8 cellular contexts compared by ENCODE assay signal in genomic region chr10:24617771-24618396, GRCh38.
DNase-seq lines count a peak whose midpoint lies in the region; ATAC-seq, FAIRE-seq and TF ChIP-seq lines count a peak whose summit lies in the region.

No MANE protein-coding gene starts in this region.

- peak overlapping the region; percentile 37 for H3K4me3 Mint-ChIP-seq in activated T-helper 2 cell treated with anti-CD3 and anti-CD28 coated beads, Interferon-gamma antibody, Interleukin-2, Interleukin-4, amounts not matched to agents 10 μg/mL and 5 μg/mL and 100 μg/mL, durations not matched to agents 14 hours and 24 hours and 36 hours (ENCODE audit: low read depth)

- 45 to 54% methylated on average over 7 of the region's 7 CpGs for WGBS in gastroesophageal sphincter (ENCODE audit: low coverage in 1 of 2), 2 donors
- WGBS in prostate gland: 58% methylated on average over 7 of the region's 7 CpGs

- H2AFZ ChIP-seq in OCI-LY7 (ENCODE audit: low read length): no peak overlapping the region

- H3K9me3 ChIP-seq in OCI-LY7 (ENCODE audit: low read length) (no peaks in the 10 kb centered on the region), gastroesophageal sphincter (no peaks in the 10 kb centered on the region), prostate gland (no peaks in the 10 kb centered on the region)

- peak; percentile 61 for ATAC-seq in gastroesophageal sphincter

- no peaks in the 10 kb centered on the region for H3K79me2 ChIP-seq in OCI-LY7 (ENCODE audit: insufficient read depth, low read depth, low read length)

- CTCF ChIA-PET in OCI-LY7 (lab: Charles Lee; ENCODE audit: unreplicated experiment): no interaction called here

- peak overlapping the region; percentile 86 for H3K27ac Mint-ChIP-seq in activated T-helper 2 cell treated with anti-CD3 and anti-CD28 coated beads, Interferon-gamma antibody, Interleukin-2, Interleukin-4, amounts not matched to agents 10 μg/mL and 5 μg/mL and 100 μg/mL, durations not matched to agents 14 hours and 24 hours and 36 hours

- H3K27me3 ChIP-seq in gastroesophageal sphincter: no peaks in the 10 kb centered on the region
- H3K27me3 ChIP-seq in prostate gland (replicated peaks; ENCODE audit: insufficient read depth): no peaks in the 10 kb centered on the region

- POLR2A ChIA-PET in OCI-LY7 (lab: Charles Lee): interaction anchor here (0.7 to 1.0 kb wide), 2 partner anchors 19 to 592 kb away, joined by 3 read pairs; no protein-coding TSS in a partner anchor

- no TSS peak for BruUV-seq in OCI-LY7 (replicated peaks; lab: Mats Ljungman, UMichigan)

- no peaks in the 10 kb centered on the region for H3K27me3 Mint-ChIP-seq in activated T-helper 2 cell treated with anti-CD3 and anti-CD28 coated beads, Interferon-gamma antibody, Interleukin-2, Interleukin-4, amounts not matched to agents 10 μg/mL and 5 μg/mL and 100 μg/mL, durations not matched to agents 14 hours and 24 hours and 36 hours (ENCODE audit: low read depth)

- DNase-seq in D721Med (ENCODE audit: insufficient read length, low spot score): no peak
- peak; percentile 50 for DNase-seq in HCEC 1CT
- DNase-seq in OCI-LY7 (ENCODE audit: low spot score): peak; percentile 47
- peak; percentile 14 for DNase-seq in activated T-helper 2 cell treated with anti-CD3 and anti-CD28 coated beads, Interferon-gamma antibody, Interleukin-2, Interleukin-4, amounts not matched to agents 10 μg/mL and 5 μg/mL and 100 μg/mL, durations not matched to agents 14 hours and 24 hours and 36 hours (ENCODE audit: low spot score)
- DNase-seq in prostate gland (ENCODE audit: low spot score): peak; percentile 7
- DNase-seq in NCI-H510A treated with DMSO at 0.1 percent for 48 hours (lab: John Stamatoyannopoulos, UW): no peak
- DNase-seq in NCI-H2029 (lab: John Stamatoyannopoulos, UW): no peak

- H3K4me3 ChIP-seq in OCI-LY7 (ENCODE audit: low read depth, low read length, poor library complexity, severe bottlenecking): no peak overlapping the region
- no peak overlapping the region for H3K4me3 ChIP-seq in gastroesophageal sphincter
- H3K4me3 ChIP-seq in prostate gland: no peak overlapping the region

- H4K20me1 ChIP-seq in OCI-LY7 (ENCODE audit: insufficient read depth, low read length): no peaks in the 10 kb centered on the region

- H3K9me2 ChIP-seq in OCI-LY7 (ENCODE audit: insufficient read depth, low read length): no peaks in the 10 kb centered on the region

- no peak overlapping the region for H3K4me2 ChIP-seq in OCI-LY7 (ENCODE audit: low read length)

- TF ChIP-seq CTCF in D721Med (IDR thresholded peaks at IDR 0.05; ENCODE audit: insufficient read depth, missing control alignments) (peak; percentile 72), OCI-LY7 (conservative IDR thresholded peaks at IDR 0.05; ENCODE audit: low read length) (peak; percentile 94), gastroesophageal sphincter (IDR thresholded peaks at IDR 0.05) (peak; percentile 55 to 78 (median 66)), prostate gland (IDR thresholded peaks at IDR 0.05) (peak; percentile 21 to 72 (median 47))

- peaks cover 13% of the 10 kb centered on the region for H3K36me3 Mint-ChIP-seq in activated T-helper 2 cell treated with anti-CD3 and anti-CD28 coated beads, Interferon-gamma antibody, Interleukin-2, Interleukin-4, amounts not matched to agents 10 μg/mL and 5 μg/mL and 100 μg/mL, durations not matched to agents 14 hours and 24 hours and 36 hours (ENCODE audit: low read depth)

- H3K4me1 Mint-ChIP-seq in activated T-helper 2 cell treated with anti-CD3 and anti-CD28 coated beads, Interferon-gamma antibody, Interleukin-2, Interleukin-4, amounts not matched to agents 10 μg/mL and 5 μg/mL and 100 μg/mL, durations not matched to agents 14 hours and 24 hours and 36 hours (ENCODE audit: low read depth): peaks cover 32% of the 10 kb centered on the region

- no peak for FAIRE-seq in D721Med (lab: Jason Lieb, UNC)

- H3K4me1 ChIP-seq in OCI-LY7 (ENCODE audit: insufficient read depth, low read length, poor library complexity, severe bottlenecking): peaks cover 4% of the 10 kb centered on the region
- peaks cover 0 to 4% (median 0%) of the 10 kb centered on the region in 3 donors for H3K4me1 ChIP-seq in gastroesophageal sphincter
- no peaks in the 10 kb centered on the region for H3K4me1 ChIP-seq in prostate gland (replicated peaks)

- H3K36me3 ChIP-seq in OCI-LY7 (ENCODE audit: insufficient read depth, low read length) (no peaks in the 10 kb centered on the region), gastroesophageal sphincter (peaks cover 0 to 30% of the 10 kb centered on the region in 2 donors), prostate gland (no peaks in the 10 kb centered on the region)

- TF ChIP-seq POLR2A in gastroesophageal sphincter (IDR thresholded peaks at IDR 0.05): no peak
- no peak for TF ChIP-seq POLR2A in prostate gland (IDR thresholded peaks at IDR 0.05)

- intact Hi-C loops in OCI-LY7 (cut with micrococcal nuclease; ENCODE audit: unreplicated experiment): no loop called here
- intact Hi-C loops in activated T-helper 2 cell treated with anti-CD3 and anti-CD28 coated beads, Interferon-gamma antibody, Interleukin-2, Interleukin-4, amounts not matched to agents 10 μg/mL and 5 μg/mL and 100 μg/mL, durations not matched to agents 14 hours and 24 hours and 36 hours (cut with micrococcal nuclease): loop anchor here (2.0 kb wide), 1 partner anchor 15 kb away; no protein-coding TSS in a partner anchor
- intact Hi-C loops in prostate gland (cut with DNase I): loop anchor here (10.0 kb wide), 1 partner anchor 467 kb away; no protein-coding TSS in a partner anchor

- no peaks in the 10 kb centered on the region for H3K9me3 Mint-ChIP-seq in activated T-helper 2 cell treated with anti-CD3 and anti-CD28 coated beads, Interferon-gamma antibody, Interleukin-2, Interleukin-4, amounts not matched to agents 10 μg/mL and 5 μg/mL and 100 μg/mL, durations not matched to agents 14 hours and 24 hours and 36 hours

- no peak for TF ChIP-seq EP300 in gastroesophageal sphincter (IDR thresholded peaks at IDR 0.05)

- no peak overlapping the region for H3K27ac ChIP-seq in OCI-LY7 (ENCODE audit: low read depth, low read length, poor library complexity, severe bottlenecking)
- H3K27ac ChIP-seq in gastroesophageal sphincter: no peak overlapping the region
- H3K27ac ChIP-seq in prostate gland: no peak overlapping the region

Comparison
In these comparisons a context has a peak if more than half of its experiments do, and no peak if none do; other contexts are left out.
1. DNase-seq: peak in HCEC 1CT (single experiment), OCI-LY7 (single experiment), activated T-helper 2 cell treated with anti-CD3 and anti-CD28 coated beads, Interferon-gamma antibody, Interleukin-2, Interleukin-4, amounts not matched to agents 10 μg/mL and 5 μg/mL and 100 μg/mL, durations not matched to agents 14 hours and 24 hours and 36 hours (single experiment) and prostate gland (single experiment); none in D721Med (single experiment), NCI-H510A treated with DMSO at 0.1 percent for 48 hours (single experiment) and NCI-H2029 (single experiment).
2. Peak in every context shown above with its lines, with median percentiles within 50 percentile points of each other: CTCF ChIP-seq.